ENCODE assay signal across 8 cellular contexts in the genomic region with DNA sequence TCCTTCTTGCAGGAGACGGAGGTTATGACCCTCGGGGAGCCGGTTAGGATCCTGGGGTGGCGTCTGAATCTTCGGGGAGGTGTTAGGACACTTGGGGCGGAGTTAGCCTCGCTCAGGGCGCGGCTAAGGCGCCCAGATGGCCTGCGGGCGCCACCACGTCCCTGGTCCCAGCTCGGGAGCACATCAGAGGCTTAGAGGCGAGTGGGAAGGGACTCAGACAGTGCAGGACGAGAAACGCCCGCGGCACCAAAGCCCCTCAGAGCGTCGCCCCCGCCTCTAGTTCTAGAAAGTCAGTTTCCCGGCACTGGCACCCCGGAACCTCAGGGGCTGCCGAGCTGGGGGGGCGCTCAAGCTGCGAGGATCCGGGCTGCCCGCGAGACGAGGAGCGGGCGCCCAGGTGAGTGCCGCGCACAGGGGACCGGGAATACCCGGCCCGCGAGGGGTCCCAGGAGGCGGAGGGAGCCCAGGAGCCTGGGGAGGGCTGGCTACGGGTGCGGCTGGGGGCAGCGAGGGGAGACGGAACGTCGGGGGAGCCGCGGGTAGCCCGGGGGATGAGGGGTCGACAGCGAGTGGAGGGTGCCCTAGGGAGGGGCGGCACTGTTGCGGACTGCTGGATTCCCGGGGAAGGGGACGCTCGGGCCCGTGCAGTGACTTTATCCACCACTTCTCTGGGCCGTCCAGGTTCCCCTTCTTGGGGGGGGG. TPM values are rescaled to one million over a fixed set of nuclear protein-coding genes. Genes with fewer than 3 reads are reported as not detected.
A peak's percentile ranks its signal among the peaks of the same experiment; 100 is the strongest.
DNase-seq lines count a peak whose midpoint lies in the region; ATAC-seq and TF ChIP-seq lines count a peak whose summit lies in the region.

A gene (plus strand): TSS at position 153 of the 702 bp plus-strand sequence.

- peaks cover 61% of the 10 kb centered on the region for H3K27me3 Mint-ChIP-seq in activated CD4-positive, alpha-beta T cell treated with anti-CD3 and anti-CD28 coated beads, Interleukin-2, amount 10 ng/mL, durations not matched to agents 7 days and 5 days
- H3K27me3 Mint-ChIP-seq in activated CD8-positive, alpha-beta T cell treated with anti-CD3 and anti-CD28 coated beads, Interleukin-2, amount 10 ng/mL, durations not matched to agents 7 days and 5 days (ENCODE audit: low read depth) = peaks cover 43% of the 10 kb centered on the region

- H3K4me3 ChIP-seq in right lobe of liver (peak within 1 kb of the TSS; percentile 21 to 42 (median 31)), tibial nerve (peak within 1 kb of the TSS in 3 of 4 donors; percentile 33 to 50 (median 37))

- peaks cover 19% of the 10 kb centered on the region for H3K4me1 Mint-ChIP-seq in activated CD4-positive, alpha-beta T cell treated with anti-CD3 and anti-CD28 coated beads, Interleukin-2, amount 10 ng/mL, durations not matched to agents 7 days and 5 days
- H3K4me1 Mint-ChIP-seq in activated CD8-positive, alpha-beta T cell treated with anti-CD3 and anti-CD28 coated beads, Interleukin-2, amount 10 ng/mL, durations not matched to agents 7 days and 5 days (ENCODE audit: low read depth) = peaks cover 19% of the 10 kb centered on the region

- no peaks in the 10 kb centered on the region for H3K9me3 ChIP-seq in right lobe of liver
- no peaks in the 10 kb centered on the region for H3K9me3 ChIP-seq in tibial nerve

- H3K36me3 Mint-ChIP-seq in activated CD4-positive, alpha-beta T cell treated with anti-CD3 and anti-CD28 coated beads, Interleukin-2, amount 10 ng/mL, durations not matched to agents 7 days and 5 days (ENCODE audit: low read depth) = no peaks in the 10 kb centered on the region
- H3K36me3 Mint-ChIP-seq in activated CD8-positive, alpha-beta T cell treated with anti-CD3 and anti-CD28 coated beads, Interleukin-2, amount 10 ng/mL, durations not matched to agents 7 days and 5 days (ENCODE audit: low read depth) = no peaks in the 10 kb centered on the region

- 1% methylated on average over 18 of the region's 58 CpGs for WGBS in right lobe of liver (ENCODE audit: insufficient coverage, low coverage, low lambda C conversion rate, missing lambda C conversion rate)
- 1 to 3% methylated on average over 20 to 41 of the region's 58 CpGs for WGBS in tibial nerve, 2 donors

- intact Hi-C loops in right lobe of liver (cut with DNase I) = no loop called here

- ATAC-seq in activated CD8-positive, alpha-beta T cell treated with anti-CD3 and anti-CD28 coated beads, Interleukin-2, amount 10 ng/mL, durations not matched to agents 7 days and 5 days = peak; percentile 47
- ATAC-seq in right lobe of liver (peak; percentile 64 to 77 (median 72)), GM21825 (IDR thresholded peaks at IDR 0.05; ENCODE audit: unreplicated experiment) (no peak), GM19023 (IDR thresholded peaks at IDR 0.05; ENCODE audit: unreplicated experiment) (no peak), GM18498 (IDR thresholded peaks at IDR 0.05; ENCODE audit: unreplicated experiment) (no peak)

- H3K4me1 ChIP-seq in right lobe of liver (no peaks in the 10 kb centered on the region), tibial nerve (peaks cover 0 to 24% (median 7%) of the 10 kb centered on the region in 4 donors)

- no peak for DNase-seq in activated CD4-positive, alpha-beta T cell treated with anti-CD3 and anti-CD28 coated beads, Interleukin-2, amount 10 ng/mL, durations not matched to agents 7 days and 5 days
- no peak for DNase-seq in activated CD4-positive, alpha-beta T cell treated with anti-CD3 and anti-CD28 coated beads for 4 hours
- DNase-seq in activated CD8-positive, alpha-beta T cell treated with anti-CD3 and anti-CD28 coated beads, Interleukin-2, amount 10 ng/mL, durations not matched to agents 7 days and 5 days = no peak
- DNase-seq in right lobe of liver (peak; percentile 52 to 79 (median 56)), tibial nerve (ENCODE audit: low spot score in 2 of 2) (no peak)

- TF ChIP-seq EP300 in tibial nerve (IDR thresholded peaks at IDR 0.05) = no peak

- no peak within 1 kb of the TSS for H3K27ac Mint-ChIP-seq in activated CD4-positive, alpha-beta T cell treated with anti-CD3 and anti-CD28 coated beads, Interleukin-2, amount 10 ng/mL, durations not matched to agents 7 days and 5 days
- H3K27ac Mint-ChIP-seq in activated CD8-positive, alpha-beta T cell treated with anti-CD3 and anti-CD28 coated beads, Interleukin-2, amount 10 ng/mL, durations not matched to agents 7 days and 5 days = no peak within 1 kb of the TSS

- H3K36me3 ChIP-seq in right lobe of liver (no peaks in the 10 kb centered on the region), tibial nerve (no peaks in the 10 kb centered on the region)

- H3K27ac ChIP-seq in right lobe of liver = peak within 1 kb of the TSS in 2 of 3 donors; percentile 45 to 51
- H3K27ac ChIP-seq in tibial nerve = peak within 1 kb of the TSS in 3 of 4 donors; percentile 34 to 65 (median 48)

- H3K9me3 Mint-ChIP-seq in activated CD4-positive, alpha-beta T cell treated with anti-CD3 and anti-CD28 coated beads, Interleukin-2, amount 10 ng/mL, durations not matched to agents 7 days and 5 days = no peaks in the 10 kb centered on the region
- no peaks in the 10 kb centered on the region for H3K9me3 Mint-ChIP-seq in activated CD8-positive, alpha-beta T cell treated with anti-CD3 and anti-CD28 coated beads, Interleukin-2, amount 10 ng/mL, durations not matched to agents 7 days and 5 days (ENCODE audit: insufficient read depth)

- TF ChIP-seq POLR2A in right lobe of liver (IDR thresholded peaks at IDR 0.05) (peak; percentile 40), tibial nerve (IDR thresholded peaks at IDR 0.05) (no peak)

- CTCF ChIA-PET in activated CD4-positive, alpha-beta T cell treated with anti-CD3 and anti-CD28 coated beads, Interleukin-2, amount 10 ng/mL, durations not matched to agents 7 days and 5 days (lab: Charles Lee) = no interaction called here
- CTCF ChIA-PET in activated CD8-positive, alpha-beta T cell treated with anti-CD3 and anti-CD28 coated beads, Interleukin-2, amount 10 ng/mL, durations not matched to agents 7 days and 5 days (lab: Charles Lee) = no interaction called here

- TF ChIP-seq CTCF in right lobe of liver (IDR thresholded peaks at IDR 0.05) (no peak), tibial nerve (IDR thresholded peaks at IDR 0.05) (no peak)

- H3K4me3 Mint-ChIP-seq in activated CD4-positive, alpha-beta T cell treated with anti-CD3 and anti-CD28 coated beads, Interleukin-2, amount 10 ng/mL, durations not matched to agents 7 days and 5 days = peak within 1 kb of the TSS; percentile 12
- peak within 1 kb of the TSS; percentile 32 for H3K4me3 Mint-ChIP-seq in activated CD8-positive, alpha-beta T cell treated with anti-CD3 and anti-CD28 coated beads, Interleukin-2, amount 10 ng/mL, durations not matched to agents 7 days and 5 days

- peaks cover 0 to 12% of the 10 kb centered on the region in 2 donors for H3K27me3 ChIP-seq in right lobe of liver
- peaks cover 0 to 72% of the 10 kb centered on the region in 2 donors for H3K27me3 ChIP-seq in tibial nerve

- POLR2A ChIA-PET in activated CD4-positive, alpha-beta T cell treated with anti-CD3 and anti-CD28 coated beads, Interleukin-2, amount 10 ng/mL, durations not matched to agents 7 days and 5 days (lab: Charles Lee) = interaction anchor here (0.5 kb wide), 1 partner anchor 1632 kb away, joined by 7 read pairs; no protein-coding TSS in a partner anchor
- POLR2A ChIA-PET in activated CD8-positive, alpha-beta T cell treated with anti-CD3 and anti-CD28 coated beads, Interleukin-2, amount 10 ng/mL, durations not matched to agents 7 days and 5 days (lab: Charles Lee) = interaction anchor here (0.5 kb wide), 1 partner anchor 62 kb away, joined by 3 read pairs; no protein-coding TSS in a partner anchor

RNA-seq across cellular contexts. Expression of the gene that starts here (rescaled TPM):
- not detected for total RNA-seq in activated CD4-positive, alpha-beta T cell treated with anti-CD3 and anti-CD28 coated beads, Interleukin-2, amount 10 ng/mL, durations not matched to agents 7 days and 5 days
- total RNA-seq in activated CD8-positive, alpha-beta T cell treated with anti-CD3 and anti-CD28 coated beads, Interleukin-2, amount 10 ng/mL, durations not matched to agents 7 days and 5 days = not detected
- total RNA-seq in right lobe of liver (10 to 100 TPM in 1 of 6 experiments, 1 to 10 TPM in 5; 2.9 to 17.1 (median 5.6) TPM), tibial nerve (10 to 100 TPM; 10.5 to 47.4 (median 13.7) TPM)

Comparison
In these comparisons a context has a peak if more than half of its experiments do, and no peak if none do; other contexts are left out.
1. Peak in ATAC-seq in activated CD8-positive, alpha-beta T cell treated with anti-CD3 and anti-CD28 coated beads, Interleukin-2, amount 10 ng/mL, durations not matched to agents 7 days and 5 days; RNA of the gene not detected or under 1 TPM.
2. DNase-seq: peak in right lobe of liver (3 of 3); none in activated CD4-positive, alpha-beta T cell treated with anti-CD3 and anti-CD28 coated beads, Interleukin-2, amount 10 ng/mL, durations not matched to agents 7 days and 5 days (single experiment), activated CD4-positive, alpha-beta T cell treated with anti-CD3 and anti-CD28 coated beads for 4 hours (0 of 2), activated CD8-positive, alpha-beta T cell treated with anti-CD3 and anti-CD28 coated beads, Interleukin-2, amount 10 ng/mL, durations not matched to agents 7 days and 5 days (single experiment) and tibial nerve (0 of 2).
3. ATAC-seq: peak in right lobe of liver (4 of 4); none in GM21825 (single experiment), GM19023 (single experiment) and GM18498 (single experiment).